ENCODE assay signal across 8 cellular contexts in the genomic region with DNA sequence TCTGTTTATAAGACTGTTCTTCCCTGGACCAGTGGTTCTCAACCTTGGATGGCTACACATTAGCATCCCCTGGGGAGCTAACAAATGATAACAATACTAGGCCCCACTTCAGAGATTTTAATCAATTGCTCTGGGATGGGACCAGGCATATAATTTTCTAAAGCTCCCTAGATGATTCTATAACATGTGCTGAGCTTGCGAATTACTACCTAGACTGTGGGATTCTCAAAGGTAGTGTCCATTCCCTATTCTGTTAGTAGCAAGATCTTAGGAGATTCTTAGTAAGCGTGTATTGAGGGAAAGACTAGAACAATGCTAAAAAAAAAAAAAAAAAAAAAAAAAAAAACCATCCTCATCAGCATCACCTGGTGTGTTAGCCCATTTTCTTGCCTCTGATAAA.
"Had no signal": no experiment of that assay in that cellular context is flagged by ENCODE, and none has a peak within 500 bp of the region (broad histone marks: within the 10 kb centered on the region; RNA-seq: fewer than 3 reads in every experiment).

No MANE protein-coding gene starts in this region.

- DNase-seq: H9, HCEC 1CT, KG1 had no signal

- ATAC-seq: GM23338, K562 had no signal

- H2AFZ ChIP-seq: GM23338 had no signal

- FAIRE-seq: H1, H54, HTR-8/SVneo, K562 had no signal

- H3K4me3 ChIP-seq: GM23338, K562 had no signal

- H3K4me2 ChIP-seq: GM23338 had no signal
